In the genomic region with DNA sequence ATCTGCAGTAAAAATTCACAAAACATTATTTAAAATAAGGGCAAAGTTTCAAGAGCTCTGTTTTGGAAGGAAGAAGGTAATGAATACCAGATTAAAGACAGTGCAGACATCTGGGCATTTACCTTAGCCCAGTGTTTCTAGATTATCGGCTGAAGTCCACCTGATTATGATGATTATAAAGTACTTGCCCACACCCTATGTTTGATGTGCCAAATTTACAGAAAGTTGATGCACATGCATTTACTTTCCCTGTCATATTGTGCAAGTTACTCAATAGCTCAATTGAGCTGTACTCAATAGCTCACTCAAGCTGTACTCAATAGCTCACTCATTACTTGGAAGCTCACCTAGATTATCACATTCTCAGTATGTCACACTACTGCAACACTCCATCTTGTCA, we compare ENCODE assay signal across 39 cellular contexts. TPM values are rescaled to one million over a fixed set of nuclear protein-coding genes. Genes with fewer than 3 reads are reported as not detected.
"Had no signal": no experiment of that assay in that cellular context is flagged by ENCODE, and none has a peak within 500 bp of the region (broad histone marks: within the 10 kb centered on the region; RNA-seq: fewer than 3 reads in every experiment).

No MANE protein-coding gene starts in this region.

- H3K36me3 Mint-ChIP-seq: activated CD4-positive, alpha-beta memory T cell treated with anti-CD3 and anti-CD28 coated beads for 36 hours; activated naive CD4-positive, alpha-beta T cell treated with anti-CD3 and anti-CD28 coated beads, Interleukin-2, amount 50 U/mL, for 72 hours; activated naive CD8-positive, alpha-beta T cell treated with anti-CD3 and anti-CD28 coated beads for 36 hours had no signal

- H3K4me1 ChIP-seq: adrenal gland, body of pancreas, breast epithelium had no signal

- H3K27me3 Mint-ChIP-seq: activated B cell treated with CpG ODN at 0.5 μM for 24 hours; activated CD4-positive, alpha-beta memory T cell treated with anti-CD3 and anti-CD28 coated beads for 36 hours; activated CD8-positive, alpha-beta T cell treated with anti-CD3 and anti-CD28 coated beads for 36 hours; activated naive CD8-positive, alpha-beta T cell treated with anti-CD3 and anti-CD28 coated beads for 36 hours; activated T-helper 17 cell treated with anti-CD3 and anti-CD28 coated beads, Interleukin-2, amount 50 U/mL, for 72 hours had no signal

- ATAC-seq: activated CD8-positive, alpha-beta T cell treated with anti-CD3 and anti-CD28 coated beads for 36 hours; activated naive CD4-positive, alpha-beta T cell treated with anti-CD3 and anti-CD28 coated beads, Interleukin-2, amount 50 U/mL, for 72 hours; activated T-cell treated with anti-CD3 and anti-CD28 coated beads, Interleukin-2, amount 50 U/mL, for 4 hours; activated T-cell treated with anti-CD3 and anti-CD28 coated beads, Interleukin-2, amount 50 U/mL, for 72 hours; activated T-helper 17 cell treated with anti-CD3 and anti-CD28 coated beads, Interleukin-2, amount 50 U/mL, for 72 hours; body of pancreas had no signal

- H3K27ac Mint-ChIP-seq: activated B cell treated with CpG ODN at 0.5 μM for 24 hours; activated CD4-positive, alpha-beta memory T cell treated with anti-CD3 and anti-CD28 coated beads for 36 hours; activated CD4-positive, alpha-beta T cell treated with anti-CD3 and anti-CD28 coated beads, Interleukin-2, amount 10 ng/mL, durations not matched to agents 24 days and 14 days; activated CD8-positive, alpha-beta T cell treated with anti-CD3 and anti-CD28 coated beads for 36 hours; activated naive CD4-positive, alpha-beta T cell treated with anti-CD3 and anti-CD28 coated beads for 36 hours; activated naive CD4-positive, alpha-beta T cell treated with anti-CD3 and anti-CD28 coated beads, Interleukin-2, amount 50 U/mL, for 72 hours; activated naive CD8-positive, alpha-beta T cell treated with anti-CD3 and anti-CD28 coated beads for 36 hours; activated T-cell treated with anti-CD3 and anti-CD28 coated beads, Interleukin-2, amount 50 U/mL, for 72 hours; activated T-helper 1 cell treated with anti-CD3 and anti-CD28 coated beads, Interleukin-12 subunit alpha, Interleukin-12 subunit beta, Interleukin-2, Interleukin-4 antibody, amounts not matched to agents 30 ng/mL and 10 ng/mL and 1 ng/mL, durations not matched to agents 14 hours and 24 hours and 36 hours; activated T-helper 17 cell treated with anti-CD3 and anti-CD28 coated beads, Interleukin-2, amount 50 U/mL, for 72 hours; T-helper 1 cell treated with Interleukin-12 subunit alpha and Interleukin-12 subunit beta and Interleukin-4 antibody, amounts not matched to agents 30 μg/mL and 1 μg/mL, for 36 hours; T-helper 2 cell treated with Interferon-gamma antibody and Interleukin-4, amounts not matched to agents 5 μg/mL and 100 μg/mL, for 36 hours had no signal

- H3K9me3 ChIP-seq: adrenal gland, body of pancreas, breast epithelium had no signal

- H3K36me3 ChIP-seq: adrenal gland, brain microvascular endothelial cell, breast epithelium had no signal

- DNase-seq: activated B cell treated with CpG ODN at 0.5 μM for 24 hours; activated CD4-positive, alpha-beta memory T cell treated with anti-CD3 and anti-CD28 coated beads for 36 hours; activated CD4-positive, alpha-beta T cell treated with anti-CD3 and anti-CD28 coated beads for 4 hours; activated CD4-positive, alpha-beta T cell treated with anti-CD3 and anti-CD28 coated beads, Interleukin-2, amount 10 ng/mL, durations not matched to agents 24 days and 14 days; activated CD4-positive, alpha-beta T cell treated with anti-CD3 and anti-CD28 coated beads, Interleukin-2, amount 50 U/mL, for 1 hour; activated CD4-positive, alpha-beta T cell treated with anti-CD3 and anti-CD28 coated beads, Interleukin-2, amount 50 U/mL, for 4 hours; activated CD4-positive, CD25-positive, alpha-beta regulatory T cell treated with anti-CD3 and anti-CD28 coated beads, Interleukin-2, amount 50 U/mL, for 72 hours; activated CD8-positive, alpha-beta memory T cell treated with anti-CD3 and anti-CD28 coated beads, Interleukin-2, amount 50 U/mL, for 4 hours; activated CD8-positive, alpha-beta T cell treated with anti-CD3 and anti-CD28 coated beads for 36 hours; activated effector memory CD4-positive, alpha-beta T cell treated with anti-CD3 and anti-CD28 coated beads, Interleukin-2, amount 50 U/mL, for 16 hours; activated gamma-delta T cell treated with Interleukin-2 at 50 U/mL for 16 hours; activated naive CD4-positive, alpha-beta T cell; activated naive CD4-positive, alpha-beta T cell treated with anti-CD3 and anti-CD28 coated beads for 36 hours; activated naive CD4-positive, alpha-beta T cell treated with anti-CD3 and anti-CD28 coated beads, Interleukin-2, amount 50 U/mL, for 16 hours; activated naive CD8-positive, alpha-beta T cell treated with anti-CD3 and anti-CD28 coated beads for 36 hours; activated T-cell treated with anti-CD3 and anti-CD28 coated beads for 4 hours; activated T-cell treated with anti-CD3 and anti-CD28 coated beads, Interleukin-2, amount 50 U/mL, for 1 hour; activated T-cell treated with anti-CD3 and anti-CD28 coated beads, Interleukin-2, amount 50 U/mL, for 4 hours; activated T-cell treated with anti-CD3 and anti-CD28 coated beads, Interleukin-2, amount 50 U/mL, for 72 hours; adrenal gland; amniotic stem cell; aorta; body of pancreas; brain microvascular endothelial cell; central memory CD4-positive, alpha-beta T cell; T-helper 1 cell; T-helper 2 cell; T-helper 9 cell had no signal

- H3K4me3 Mint-ChIP-seq: activated B cell treated with CpG ODN at 0.5 μM for 24 hours; activated CD4-positive, alpha-beta memory T cell treated with anti-CD3 and anti-CD28 coated beads for 36 hours; activated CD4-positive, alpha-beta T cell treated with anti-CD3 and anti-CD28 coated beads, Interleukin-2, amount 10 ng/mL, durations not matched to agents 24 days and 14 days; activated CD8-positive, alpha-beta T cell treated with anti-CD3 and anti-CD28 coated beads for 36 hours; activated naive CD4-positive, alpha-beta T cell treated with anti-CD3 and anti-CD28 coated beads for 36 hours; activated naive CD8-positive, alpha-beta T cell treated with anti-CD3 and anti-CD28 coated beads for 36 hours; activated T-cell treated with anti-CD3 and anti-CD28 coated beads, Interleukin-2, amount 50 U/mL, for 4 hours; activated T-cell treated with anti-CD3 and anti-CD28 coated beads, Interleukin-2, amount 50 U/mL, for 72 hours; activated T-helper 1 cell treated with anti-CD3 and anti-CD28 coated beads, Interleukin-12 subunit alpha, Interleukin-12 subunit beta, Interleukin-2, Interleukin-4 antibody, amounts not matched to agents 30 ng/mL and 10 ng/mL and 1 ng/mL, durations not matched to agents 14 hours and 24 hours and 36 hours; activated T-helper 17 cell treated with anti-CD3 and anti-CD28 coated beads, Interleukin-2, amount 50 U/mL, for 72 hours; T-helper 1 cell treated with Interleukin-12 subunit alpha and Interleukin-12 subunit beta and Interleukin-4 antibody, amounts not matched to agents 30 μg/mL and 1 μg/mL, for 36 hours; T-helper 2 cell treated with Interferon-gamma antibody and Interleukin-4, amounts not matched to agents 5 μg/mL and 100 μg/mL, for 36 hours had no signal

- H3K27ac ChIP-seq: adrenal gland, body of pancreas, brain microvascular endothelial cell, breast epithelium, VCaP had no signal

- H3K27me3 ChIP-seq: adrenal gland, body of pancreas, brain microvascular endothelial cell, breast epithelium had no signal

- H3K4me1 Mint-ChIP-seq: activated B cell treated with CpG ODN at 0.5 μM for 24 hours; activated CD4-positive, alpha-beta T cell treated with anti-CD3 and anti-CD28 coated beads, Interleukin-2, amount 10 ng/mL, durations not matched to agents 24 days and 14 days; activated naive CD8-positive, alpha-beta T cell treated with anti-CD3 and anti-CD28 coated beads for 36 hours; activated T-helper 17 cell treated with anti-CD3 and anti-CD28 coated beads, Interleukin-2, amount 50 U/mL, for 72 hours had no signal

- H3K4me3 ChIP-seq: adrenal gland, body of pancreas, breast epithelium had no signal

- H3K9me3 Mint-ChIP-seq: activated B cell treated with CpG ODN at 0.5 μM for 24 hours; activated CD4-positive, alpha-beta memory T cell treated with anti-CD3 and anti-CD28 coated beads for 36 hours; activated CD4-positive, alpha-beta T cell treated with anti-CD3 and anti-CD28 coated beads, Interleukin-2, amount 10 ng/mL, durations not matched to agents 24 days and 14 days; activated CD8-positive, alpha-beta T cell treated with anti-CD3 and anti-CD28 coated beads for 36 hours; activated naive CD4-positive, alpha-beta T cell treated with anti-CD3 and anti-CD28 coated beads for 36 hours; activated naive CD4-positive, alpha-beta T cell treated with anti-CD3 and anti-CD28 coated beads, Interleukin-2, amount 50 U/mL, for 72 hours; activated naive CD8-positive, alpha-beta T cell treated with anti-CD3 and anti-CD28 coated beads for 36 hours; activated T-cell treated with anti-CD3 and anti-CD28 coated beads, Interleukin-2, amount 50 U/mL, for 4 hours; activated T-cell treated with anti-CD3 and anti-CD28 coated beads, Interleukin-2, amount 50 U/mL, for 72 hours; activated T-helper 1 cell treated with anti-CD3 and anti-CD28 coated beads, Interleukin-12 subunit alpha, Interleukin-12 subunit beta, Interleukin-2, Interleukin-4 antibody, amounts not matched to agents 30 ng/mL and 10 ng/mL and 1 ng/mL, durations not matched to agents 14 hours and 24 hours and 36 hours; activated T-helper 17 cell treated with anti-CD3 and anti-CD28 coated beads, Interleukin-2, amount 50 U/mL, for 72 hours; T-helper 1 cell treated with Interleukin-12 subunit alpha and Interleukin-12 subunit beta and Interleukin-4 antibody, amounts not matched to agents 30 μg/mL and 1 μg/mL, for 36 hours; T-helper 2 cell treated with Interferon-gamma antibody and Interleukin-4, amounts not matched to agents 5 μg/mL and 100 μg/mL, for 36 hours had no signal

- FAIRE-seq: astrocyte, TTC549 had no signal

RNA-seq across cellular contexts. Expression of a gene that starts 13.5 kb away (rescaled TPM):
- total RNA-seq: activated CD4-positive, alpha-beta memory T cell treated with anti-CD3 and anti-CD28 coated beads for 36 hours; activated CD4-positive, alpha-beta T cell treated with anti-CD3 and anti-CD28 coated beads, Interleukin-2, amount 10 ng/mL, durations not matched to agents 24 days and 14 days; activated naive CD4-positive, alpha-beta T cell treated with anti-CD3 and anti-CD28 coated beads for 36 hours; activated T-cell treated with anti-CD3 and anti-CD28 coated beads, Interleukin-2, amount 50 U/mL, for 4 hours; activated T-helper 1 cell treated with anti-CD3 and anti-CD28 coated beads, Interleukin-12 subunit alpha, Interleukin-12 subunit beta, Interleukin-2, Interleukin-4 antibody, amounts not matched to agents 30 ng/mL and 10 ng/mL and 1 ng/mL, durations not matched to agents 14 hours and 24 hours and 36 hours had no signal

RNA-seq across cellular contexts. Expression of a gene that starts 35.6 kb away (rescaled TPM):
- total RNA-seq: activated B cell treated with CpG ODN at 0.5 μM for 24 hours; activated CD4-positive, alpha-beta memory T cell treated with anti-CD3 and anti-CD28 coated beads for 36 hours; activated CD4-positive, alpha-beta T cell treated with anti-CD3 and anti-CD28 coated beads, Interleukin-2, amount 10 ng/mL, durations not matched to agents 24 days and 14 days; activated CD8-positive, alpha-beta memory T cell treated with anti-CD3 and anti-CD28 coated beads for 36 hours; activated CD8-positive, alpha-beta T cell treated with anti-CD3 and anti-CD28 coated beads for 36 hours; activated naive CD4-positive, alpha-beta T cell treated with anti-CD3 and anti-CD28 coated beads for 36 hours; activated naive CD4-positive, alpha-beta T cell treated with anti-CD3 and anti-CD28 coated beads, Interleukin-2, amount 50 U/mL, for 72 hours; activated naive CD8-positive, alpha-beta T cell treated with anti-CD3 and anti-CD28 coated beads for 36 hours; activated T-cell treated with anti-CD3 and anti-CD28 coated beads, Interleukin-2, amount 50 U/mL, for 4 hours; activated T-cell treated with anti-CD3 and anti-CD28 coated beads, Interleukin-2, amount 50 U/mL, for 72 hours; activated T-helper 1 cell treated with anti-CD3 and anti-CD28 coated beads, Interleukin-12 subunit alpha, Interleukin-12 subunit beta, Interleukin-2, Interleukin-4 antibody, amounts not matched to agents 30 ng/mL and 10 ng/mL and 1 ng/mL, durations not matched to agents 14 hours and 24 hours and 36 hours; activated T-helper 17 cell treated with anti-CD3 and anti-CD28 coated beads, Interleukin-2, amount 50 U/mL, for 72 hours; adrenal gland; aorta; astrocyte; body of pancreas; breast epithelium; cardiac septum had no signal
- polyA plus RNA-seq: adrenal gland, aorta had no signal
